In the genomic region with DNA sequence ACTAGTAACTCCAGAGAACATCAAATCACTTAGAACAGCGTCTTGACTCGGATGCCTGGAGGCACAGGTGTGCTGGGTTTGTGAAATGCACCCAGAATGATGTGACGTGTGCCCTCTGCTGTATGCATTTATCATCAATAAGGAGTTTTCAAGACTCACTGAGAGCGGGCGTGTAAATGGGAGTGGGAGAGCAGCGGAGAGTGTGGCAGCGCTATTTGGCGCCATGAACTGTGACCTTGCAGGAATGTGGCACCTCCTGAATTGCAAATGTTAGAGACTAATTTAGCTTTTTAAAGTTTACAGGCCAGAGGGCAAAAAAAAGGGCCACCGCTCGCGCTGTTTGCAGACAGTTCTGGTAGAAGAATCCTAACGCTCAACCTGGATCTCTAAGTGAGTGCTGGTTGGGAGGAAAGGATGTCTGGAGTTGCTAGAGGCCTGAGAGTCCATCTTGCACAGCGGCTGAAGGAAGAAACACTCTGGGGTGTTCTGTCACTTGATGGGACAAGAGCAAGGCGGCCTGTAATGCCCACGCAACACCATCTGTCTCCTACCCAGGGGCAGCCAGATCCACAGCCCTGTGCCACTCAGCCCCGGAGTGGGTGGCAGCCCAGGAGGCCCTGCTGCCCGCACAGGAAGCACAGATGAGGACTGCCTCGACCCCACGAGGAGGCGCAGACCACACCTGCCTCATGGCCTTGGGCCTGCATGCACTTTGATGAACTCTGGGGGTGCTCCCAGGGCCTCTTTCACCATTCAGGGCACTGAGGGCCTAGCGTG, we compare ENCODE assay signal across 13 cellular contexts. TPM values are rescaled to one million over a fixed set of nuclear protein-coding genes. Genes with fewer than 3 reads are reported as not detected.
DNase-seq lines count a peak whose midpoint lies in the region; ATAC-seq and TF ChIP-seq lines count a peak whose summit lies in the region.
"Had no signal": no experiment of that assay in that cellular context is flagged by ENCODE, and none has a peak within 500 bp of the region (broad histone marks: within the 10 kb centered on the region; RNA-seq: fewer than 3 reads in every experiment).

No MANE protein-coding gene starts in this region.

- no peak overlapping the region for H3K23ac ChIP-seq in mesendoderm (ENCODE audit: low read length)

- H2BK120ac ChIP-seq in mesendoderm (ENCODE audit: low read depth, low read length): no peak overlapping the region

- H4K5ac ChIP-seq in mesendoderm (ENCODE audit: low read length): no peak overlapping the region

- TF ChIP-seq CTCF in CD8-positive, alpha-beta T cell (IDR thresholded peaks at IDR 0.05): no peak

- no peak overlapping the region for H2BK15ac ChIP-seq in mesendoderm (replicated peaks; ENCODE audit: low read depth)

- H3K36me3 Mint-ChIP-seq in CD8-positive, alpha-beta T cell: peaks cover 19% of the 10 kb centered on the region
- peaks cover 31% of the 10 kb centered on the region for H3K36me3 Mint-ChIP-seq in activated T-helper 17 cell treated with anti-CD3 and anti-CD28 coated beads, Interleukin-2, amount 50 U/mL, for 72 hours (ENCODE audit: low read depth)

- no peaks in the 10 kb centered on the region for H3K27me3 Mint-ChIP-seq in CD8-positive, alpha-beta T cell (ENCODE audit: low read depth)
- no peaks in the 10 kb centered on the region for H3K27me3 Mint-ChIP-seq in activated T-helper 17 cell treated with anti-CD3 and anti-CD28 coated beads, Interleukin-2, amount 50 U/mL, for 72 hours

- POLR2A ChIA-PET in CD8-positive, alpha-beta T cell (lab: Charles Lee): no interaction called here

- peak overlapping the region; percentile 82 for H3K27ac Mint-ChIP-seq in CD8-positive, alpha-beta T cell
- H3K27ac Mint-ChIP-seq in activated T-helper 17 cell treated with anti-CD3 and anti-CD28 coated beads, Interleukin-2, amount 50 U/mL, for 72 hours: peak overlapping the region; percentile 72

- no peaks in the 10 kb centered on the region for H3K27me3 ChIP-seq in CD8-positive, alpha-beta T cell (ENCODE audit: insufficient read depth, low read length)
- no peaks in the 10 kb centered on the region for H3K27me3 ChIP-seq in mesendoderm (ENCODE audit: insufficient read depth, low read length, poor library complexity)
- H3K27me3 ChIP-seq: upper lobe of left lung had no signal

- CTCF ChIA-PET in CD8-positive, alpha-beta T cell (lab: Charles Lee): interaction anchor here (5.3 kb wide), 1 partner anchor 10 kb away, joined by 27 read pairs; no protein-coding TSS in a partner anchor

- ATAC-seq in CD8-positive, alpha-beta T cell: no peak
- no peak for ATAC-seq in activated T-helper 17 cell treated with anti-CD3 and anti-CD28 coated beads, Interleukin-2, amount 50 U/mL, for 72 hours (replicated peaks)
- no peak for ATAC-seq in GM18498 (IDR thresholded peaks at IDR 0.05; ENCODE audit: unreplicated experiment)
- ATAC-seq: A549 had no signal

- H3K9me3 ChIP-seq in CD8-positive, alpha-beta T cell (ENCODE audit: low read length): no peaks in the 10 kb centered on the region
- H3K9me3 ChIP-seq: A549, upper lobe of left lung had no signal

- no peak overlapping the region for H3K4me3 ChIP-seq in CD8-positive, alpha-beta T cell (ENCODE audit: low read depth, low read length)
- H3K4me3 ChIP-seq in mesendoderm (ENCODE audit: low read length): no peak overlapping the region
- H3K4me3 ChIP-seq: A549, upper lobe of left lung had no signal

- H3K4me1 ChIP-seq in CD8-positive, alpha-beta T cell (ENCODE audit: insufficient read depth, low read length): peaks cover 74% of the 10 kb centered on the region
- peaks cover 27% of the 10 kb centered on the region for H3K4me1 ChIP-seq in mesendoderm (ENCODE audit: control insufficient read depth, low read depth, low read length)

- DNase-seq in NCI-H524 (lab: John Stamatoyannopoulos, UW): peak; percentile 10 to 21
- DNase-seq in NCI-H524 treated with DMSO at 0.1 percent for 48 hours (lab: John Stamatoyannopoulos, UW): no peak
- no peak for DNase-seq in CD8-positive, alpha-beta T cell
- peak; percentile 38 for DNase-seq in mesendoderm
- DNase-seq in NCI-H146 (lab: John Stamatoyannopoulos, UW): no peak
- DNase-seq in NAMALWA (ENCODE audit: low spot score): no peak
- DNase-seq: anterior cingulate cortex, NCI-H2171, T-helper 9 cell had no signal

- H3K79me1 ChIP-seq in mesendoderm (ENCODE audit: low read length): peaks cover 51% of the 10 kb centered on the region

- H3K9ac ChIP-seq in mesendoderm (ENCODE audit: low read length): peak overlapping the region; percentile 7

- peaks cover 86% of the 10 kb centered on the region for H3K79me2 ChIP-seq in mesendoderm (ENCODE audit: control insufficient read depth, insufficient read depth, low read length)

- no peaks in the 10 kb centered on the region for H3K9me3 Mint-ChIP-seq in CD8-positive, alpha-beta T cell
- H3K9me3 Mint-ChIP-seq in activated T-helper 17 cell treated with anti-CD3 and anti-CD28 coated beads, Interleukin-2, amount 50 U/mL, for 72 hours: no peaks in the 10 kb centered on the region

- H2BK5ac ChIP-seq in mesendoderm (ENCODE audit: low read length): no peak overlapping the region

- WGBS in mesendoderm (ENCODE audit: extremely low coverage, insufficient coverage, low lambda C conversion rate): no CpG with 5 or more reads among the region's 21 CpGs

- H3K18ac ChIP-seq in mesendoderm (ENCODE audit: low read length): no peak overlapping the region

- no peak overlapping the region for H3K27ac ChIP-seq in CD8-positive, alpha-beta T cell (ENCODE audit: low read depth, low read length)
- H3K27ac ChIP-seq in mesendoderm (ENCODE audit: low read depth, low read length): no peak overlapping the region
- H3K27ac ChIP-seq: A549 had no signal

- no peak overlapping the region for H3K4ac ChIP-seq in mesendoderm (ENCODE audit: low read depth, low read length)

- H3K4me1 Mint-ChIP-seq in CD8-positive, alpha-beta T cell (ENCODE audit: low read depth): peaks cover 90% of the 10 kb centered on the region
- H3K4me1 Mint-ChIP-seq in activated T-helper 17 cell treated with anti-CD3 and anti-CD28 coated beads, Interleukin-2, amount 50 U/mL, for 72 hours: peaks cover 47% of the 10 kb centered on the region

- H3K4me2 ChIP-seq in mesendoderm (ENCODE audit: low read length): no peak overlapping the region
- H3K4me2 ChIP-seq: A549 had no signal

- H3K4me3 Mint-ChIP-seq in CD8-positive, alpha-beta T cell: peak overlapping the region; percentile 35
- no peak overlapping the region for H3K4me3 Mint-ChIP-seq in activated T-helper 17 cell treated with anti-CD3 and anti-CD28 coated beads, Interleukin-2, amount 50 U/mL, for 72 hours

- intact Hi-C loops in CD8-positive, alpha-beta T cell (cut with DNase I, micrococcal nuclease): no loop called here

- no peak overlapping the region for H3K56ac ChIP-seq in mesendoderm (ENCODE audit: low read length)

- H2AK5ac ChIP-seq in mesendoderm (ENCODE audit: low read length): no peak overlapping the region

- no peak overlapping the region for H4K8ac ChIP-seq in mesendoderm (ENCODE audit: low read depth, low read length)

- no peaks in the 10 kb centered on the region for H3K36me3 ChIP-seq in CD8-positive, alpha-beta T cell (ENCODE audit: insufficient read depth, low read length)
- H3K36me3 ChIP-seq in mesendoderm (ENCODE audit: control insufficient read depth, insufficient read depth, low read length): no peaks in the 10 kb centered on the region
- H3K36me3 ChIP-seq: upper lobe of left lung had no signal

RNA-seq across cellular contexts. Expression of a gene that starts 19.7 kb away (rescaled TPM):
- total RNA-seq in CD8-positive, alpha-beta T cell: 100 to 1,000 TPM; 109 to 118 TPM
- 100 to 1,000 TPM in 1 of 2 donors, 10 to 100 TPM in 1; 81.4 to 112 TPM for total RNA-seq in activated T-helper 17 cell treated with anti-CD3 and anti-CD28 coated beads, Interleukin-2, amount 50 U/mL, for 72 hours
- polyA plus RNA-seq in mesendoderm (2013, experiment 1 of 2): 109 TPM
- 113 TPM for polyA plus RNA-seq in mesendoderm (2013, experiment 2 of 2)

RNA-seq across cellular contexts. Expression of a gene that starts 44.2 kb away (rescaled TPM):
- total RNA-seq in CD8-positive, alpha-beta T cell: 10 to 100 TPM; 28.0 to 33.1 TPM
- total RNA-seq in activated T-helper 17 cell treated with anti-CD3 and anti-CD28 coated beads, Interleukin-2, amount 50 U/mL, for 72 hours: 1 to 10 TPM; 3.8 to 5.1 TPM
- polyA plus RNA-seq in mesendoderm (2013, experiment 1 of 2): 0.27 TPM
- polyA plus RNA-seq in mesendoderm (2013, experiment 2 of 2): 0.52 TPM

RNA-seq across cellular contexts. Expression of a gene that starts 53.6 kb away (rescaled TPM):
- 10 to 100 TPM; 17.4 to 18.6 TPM for total RNA-seq in CD8-positive, alpha-beta T cell
- total RNA-seq in activated T-helper 17 cell treated with anti-CD3 and anti-CD28 coated beads, Interleukin-2, amount 50 U/mL, for 72 hours: 1 to 10 TPM; 3.7 to 4.4 TPM
- polyA plus RNA-seq in mesendoderm (2013, experiment 1 of 2): 0.76 TPM
- 0.70 TPM for polyA plus RNA-seq in mesendoderm (2013, experiment 2 of 2)

RNA-seq across cellular contexts. Expression of a gene that starts 54.7 kb away (rescaled TPM):
- total RNA-seq in CD8-positive, alpha-beta T cell: 100 to 1,000 TPM in 1 of 2 experiments, 10 to 100 TPM in 1; 86.6 to 103 TPM
- 100 to 1,000 TPM; 162 to 249 TPM for total RNA-seq in activated T-helper 17 cell treated with anti-CD3 and anti-CD28 coated beads, Interleukin-2, amount 50 U/mL, for 72 hours
- polyA plus RNA-seq in mesendoderm (2013, experiment 1 of 2): 299 TPM
- polyA plus RNA-seq in mesendoderm (2013, experiment 2 of 2): 304 TPM

Comparison
In these comparisons a context has a peak if more than half of its experiments do, and no peak if none do; other contexts are left out.
1. DNase-seq: peak in NCI-H524 (2 of 2) and mesendoderm (single experiment); none in NCI-H524 treated with DMSO at 0.1 percent for 48 hours (single experiment), CD8-positive, alpha-beta T cell (0 of 7), NCI-H146 (single experiment) and NAMALWA (single experiment).
2. RNA of a gene that starts 44.2 kb away (total RNA-seq): 28.0 to 33.1 TPM in CD8-positive, alpha-beta T cell; 3.8 to 5.1 TPM in activated T-helper 17 cell treated with anti-CD3 and anti-CD28 coated beads, Interleukin-2, amount 50 U/mL, for 72 hours; every median in the first group is over 4 times any median in the second.